1 cellular context compared by ENCODE assay signal in the genomic region with DNA sequence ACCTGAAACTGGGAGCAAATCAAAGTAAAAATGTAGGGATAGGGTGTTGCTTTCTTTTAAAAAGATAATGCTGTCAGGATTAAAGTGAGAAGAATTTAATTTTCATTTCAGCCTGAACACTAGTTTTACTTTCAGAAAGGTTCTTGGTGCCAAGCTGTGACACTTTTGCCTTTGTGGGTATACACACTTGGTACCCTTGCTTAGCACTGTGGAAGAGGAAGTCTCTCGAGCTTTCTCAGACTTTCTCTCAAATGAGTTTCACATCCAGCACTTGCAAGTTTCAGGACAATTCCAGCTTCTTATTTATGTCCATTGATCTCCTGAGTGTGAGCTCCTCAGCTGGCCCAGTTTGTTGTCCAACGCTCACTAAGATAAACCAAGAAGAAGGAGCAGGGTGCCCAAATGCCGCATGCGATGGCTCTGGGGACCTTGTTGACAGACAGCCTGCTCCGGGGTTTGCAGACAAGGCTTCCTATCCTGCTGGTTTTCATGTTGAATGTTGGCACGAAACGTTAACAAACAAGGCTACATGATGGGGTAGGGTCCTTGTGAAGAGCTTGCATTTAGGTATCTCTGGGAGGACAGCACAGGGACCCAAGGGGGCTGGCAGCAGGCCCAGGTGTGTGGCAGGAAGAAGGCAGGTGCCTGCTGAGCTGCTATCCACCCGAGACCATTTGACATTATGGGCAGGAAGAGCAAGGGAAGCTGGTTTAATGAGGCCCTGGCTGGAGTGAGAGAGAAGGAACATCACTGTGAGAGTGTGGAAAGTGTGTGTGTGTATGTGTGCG.
TF ChIP-seq lines count a peak whose summit lies in the region.

No MANE protein-coding gene starts in this region.

TF ChIP-seq in H1, 55 proteins besides CTCF, POLR2A, EP300 and RAD21:
- TF ChIP-seq RFX5 (IDR thresholded peaks at IDR 0.05; ENCODE audit: borderline replicate concordance, low read depth, low read length) = no peak
- no peak for TF ChIP-seq KDM5A (IDR thresholded peaks at IDR 0.05; ENCODE audit: low read length)
- no peak for TF ChIP-seq TEAD4 (IDR thresholded peaks at IDR 0.05; ENCODE audit: low read depth, low read length)
- TF ChIP-seq, protein P1, sequence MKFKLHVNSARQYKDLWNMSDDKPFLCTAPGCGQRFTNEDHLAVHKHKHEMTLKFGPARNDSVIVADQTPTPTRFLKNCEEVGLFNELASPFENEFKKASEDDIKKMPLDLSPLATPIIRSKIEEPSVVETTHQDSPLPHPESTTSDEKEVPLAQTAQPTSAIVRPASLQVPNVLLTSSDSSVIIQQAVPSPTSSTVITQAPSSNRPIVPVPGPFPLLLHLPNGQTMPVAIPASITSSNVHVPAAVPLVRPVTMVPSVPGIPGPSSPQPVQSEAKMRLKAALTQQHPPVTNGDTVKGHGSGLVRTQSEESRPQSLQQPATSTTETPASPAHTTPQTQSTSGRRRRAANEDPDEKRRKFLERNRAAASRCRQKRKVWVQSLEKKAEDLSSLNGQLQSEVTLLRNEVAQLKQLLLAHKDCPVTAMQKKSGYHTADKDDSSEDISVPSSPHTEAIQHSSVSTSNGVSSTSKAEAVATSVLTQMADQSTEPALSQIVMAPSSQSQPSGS (IDR thresholded peaks at IDR 0.05; ENCODE audit: low read length) = no peak
- TF ChIP-seq RBBP5 (IDR thresholded peaks at IDR 0.05; ENCODE audit: borderline replicate concordance, low read depth, low read length) = no peak
- TF ChIP-seq KDM4A (IDR thresholded peaks at IDR 0.05; ENCODE audit: low read depth, low read length, severe bottlenecking) = no peak
- TF ChIP-seq SRF (IDR thresholded peaks at IDR 0.05; ENCODE audit: low read depth, low read length) = no peak
- TF ChIP-seq, protein P2, sequence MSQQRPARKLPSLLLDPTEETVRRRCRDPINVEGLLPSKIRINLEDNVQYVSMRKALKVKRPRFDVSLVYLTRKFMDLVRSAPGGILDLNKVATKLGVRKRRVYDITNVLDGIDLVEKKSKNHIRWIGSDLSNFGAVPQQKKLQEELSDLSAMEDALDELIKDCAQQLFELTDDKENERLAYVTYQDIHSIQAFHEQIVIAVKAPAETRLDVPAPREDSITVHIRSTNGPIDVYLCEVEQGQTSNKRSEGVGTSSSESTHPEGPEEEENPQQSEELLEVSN (IDR thresholded peaks at IDR 0.05) = no peak
